ENCODE assay signal across 2 cellular contexts in genomic region chr4:1766336-1767057, GRCh38.
TF ChIP-seq lines count a peak whose summit lies in the region.

No MANE protein-coding gene starts in this region.

TF ChIP-seq in H1, 55 proteins besides CTCF, POLR2A, EP300 and RAD21:
- no peak for TF ChIP-seq KDM1A (IDR thresholded peaks at IDR 0.05; ENCODE audit: borderline replicate concordance, low read length)
- TF ChIP-seq EGR1 (IDR thresholded peaks at IDR 0.05; ENCODE audit: borderline replicate concordance, low read depth, low read length), result no peak
- TF ChIP-seq TAF7 (optimal IDR thresholded peaks at IDR 0.05; ENCODE audit: borderline replicate concordance, low read depth, low read length), result no peak
- peak; percentile 2 for TF ChIP-seq KDM4A (IDR thresholded peaks at IDR 0.05; ENCODE audit: low read depth, low read length, severe bottlenecking)
- TF ChIP-seq CTBP2 (IDR thresholded peaks at IDR 0.05; ENCODE audit: borderline replicate concordance, insufficient read depth, insufficient read length, low read length), result peak; percentile 27
- TF ChIP-seq TEAD4 (IDR thresholded peaks at IDR 0.05; ENCODE audit: low read depth, low read length), result peak; percentile 73
- TF ChIP-seq HDAC2 (IDR thresholded peaks at IDR 0.05; ENCODE audit: borderline replicate concordance in 1 of 2, low read depth in 2 of 2, low read length in 2 of 2), result 0 out of 4 replicates have a peak, but pooled peaks of 1 of the 2 experiments have one; percentile 52

TF ChIP-seq in neural cell, 6 proteins besides CTCF, POLR2A, EP300 and RAD21:
- TF ChIP-seq TAF1 (IDR thresholded peaks at IDR 0.05; ENCODE audit: low read depth) (no peak), EZH2 (IDR thresholded peaks at IDR 0.05; ENCODE audit: borderline replicate concordance, insufficient read depth, low read length, poor library complexity, severe bottlenecking) (no peak), MXI1 (conservative IDR thresholded peaks at IDR 0.05; ENCODE audit: poor library complexity, severe bottlenecking) (no peak), POLR2AphosphoS5 (IDR thresholded peaks at IDR 0.05) (no peak), REST (IDR thresholded peaks at IDR 0.05; ENCODE audit: borderline replicate concordance) (no peak), SMC3 (conservative IDR thresholded peaks at IDR 0.05; ENCODE audit: poor library complexity) (no peak)
